18 cellular contexts compared by ENCODE assay signal in genomic region chr7:99468336-99468918, GRCh38.
"Had no signal": no experiment of that assay in that cellular context is flagged by ENCODE, and none has a peak within 500 bp of the region (broad histone marks: within the 10 kb centered on the region; RNA-seq: fewer than 3 reads in every experiment).

No MANE protein-coding gene starts in this region.

- H3K4me3 Mint-ChIP-seq: memory B cell, nephron progenitor cell had no signal

- H3K27me3 Mint-ChIP-seq: memory B cell had no signal

- H3K9me3 ChIP-seq: ovary, tibial artery had no signal

- H3K27me3 ChIP-seq: dorsolateral prefrontal cortex, ovary, tibial artery had no signal

- DNase-seq: caudate nucleus; cortex of kidney; effector CD8-positive, alpha-beta T cell; foreskin melanocyte; head of caudate nucleus; hippocampal formation; midbrain; naive B cell; nephron progenitor cell; ovary; right cardiac atrium; small intestine; stimulated activated CD4-positive, alpha-beta T cell treated with anti-CD3 and anti-CD28 coated beads, Interleukin-2, amount 100 ng/mL, for 48 hours; stimulated activated naive CD8-positive, alpha-beta T cell treated with anti-CD3 and anti-CD28 coated beads, Interleukin-15, Interleukin-2, amounts not matched to agents 100 U/mL and 50 U/mL, for 24 hours; tibial artery had no signal

- H3K27ac ChIP-seq: ovary, tibial artery had no signal

- ATAC-seq: right cardiac atrium; stimulated activated naive CD8-positive, alpha-beta T cell treated with anti-CD3 and anti-CD28 coated beads, Interleukin-15, Interleukin-2, amounts not matched to agents 100 U/mL and 50 U/mL, for 24 hours had no signal

- H3K36me3 Mint-ChIP-seq: memory B cell had no signal

- H3K4me3 ChIP-seq: ovary, tibial artery had no signal

- H3K9me3 Mint-ChIP-seq: memory B cell, naive B cell had no signal

- H3K27ac Mint-ChIP-seq: memory B cell, naive B cell, nephron progenitor cell, progenitor cell of endocrine pancreas had no signal

- H3K36me3 ChIP-seq: ovary had no signal
